ENCODE assay signal across 17 cellular contexts in the genomic region with DNA sequence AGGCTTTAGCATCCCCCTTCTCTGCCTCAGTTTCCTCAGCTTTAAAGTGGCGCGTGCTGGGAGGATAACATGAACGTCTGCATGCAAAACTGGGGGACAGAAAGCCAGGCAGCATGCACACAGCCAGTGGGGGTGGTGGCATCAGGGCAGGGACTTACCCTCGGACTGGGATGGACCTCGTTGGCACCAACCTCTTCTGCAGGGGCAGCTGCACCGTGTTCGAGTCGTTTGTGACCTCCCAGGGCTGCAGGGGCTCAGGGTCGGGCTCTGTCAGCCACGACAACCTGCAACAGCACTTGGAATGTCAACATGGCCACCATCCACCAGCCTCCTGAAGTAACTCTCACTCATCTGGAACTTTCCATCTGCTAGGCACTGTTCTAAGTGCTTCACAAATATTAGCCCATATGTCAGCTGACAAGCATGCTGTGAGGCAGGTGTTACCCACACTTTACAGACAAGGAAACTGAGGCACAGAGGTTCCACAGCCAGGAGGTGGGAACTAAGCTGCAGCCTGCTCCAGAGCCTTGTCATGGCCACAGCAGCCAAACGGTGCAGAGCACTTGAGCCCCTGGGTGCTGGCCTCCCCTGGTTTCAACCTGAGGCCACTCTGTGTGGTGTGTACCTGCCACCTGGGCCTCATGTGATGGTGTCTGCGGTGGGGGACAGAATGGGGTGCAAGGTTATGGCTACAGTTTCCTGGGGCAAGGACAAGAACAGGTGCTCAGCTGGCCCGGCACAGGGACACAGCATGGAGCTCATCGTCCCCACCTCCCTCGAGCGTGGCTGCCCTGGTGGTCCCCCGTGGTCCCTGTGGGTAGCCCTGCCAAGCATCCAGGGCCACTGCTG. TPM values are rescaled to one million over a fixed set of nuclear protein-coding genes. Genes with fewer than 3 reads are reported as not detected.
DNase-seq lines count a peak whose midpoint lies in the region; ATAC-seq, FAIRE-seq and TF ChIP-seq lines count a peak whose summit lies in the region.
"Had no signal": no experiment of that assay in that cellular context is flagged by ENCODE, and none has a peak within 500 bp of the region (broad histone marks: within the 10 kb centered on the region; RNA-seq: fewer than 3 reads in every experiment).

No MANE protein-coding gene starts in this region.

- ATAC-seq in HG03354 (IDR thresholded peaks at IDR 0.05; ENCODE audit: poor library complexity, severe bottlenecking, unreplicated experiment) = no peak
- ATAC-seq: activated T-helper 17 cell treated with anti-CD3 and anti-CD28 coated beads, Interleukin-2, amount 50 U/mL, for 72 hours had no signal

- no peak overlapping the region for H2BK5ac ChIP-seq in trophoblast cell (ENCODE audit: low read depth, low read length, poor library complexity)

- no peak for FAIRE-seq in H54 (lab: Jason Lieb, UNC)
- FAIRE-seq: small intestine had no signal

- no peak overlapping the region for H3K18ac ChIP-seq in trophoblast cell (ENCODE audit: low read length)

- no peak overlapping the region for H3K4me2 ChIP-seq in trophoblast cell (ENCODE audit: low read length)

- H3K4me3 ChIP-seq in trophoblast cell (ENCODE audit: low read depth, low read length) (peak overlapping the region; percentile 10), thyroid gland (replicated peaks in 1 of 3) (no peak overlapping the region)

- no peak overlapping the region for H3K14ac ChIP-seq in trophoblast cell (ENCODE audit: low read length)

- TF ChIP-seq POLR2A in H54 (IDR thresholded peaks at IDR 0.05; ENCODE audit: low read depth, low read length) (no peak), thyroid gland (IDR thresholded peaks at IDR 0.05) (no peak)

- peaks cover 1% of the 10 kb centered on the region for H3K4me1 Mint-ChIP-seq in glutamatergic neuron (ENCODE audit: low read depth, unreplicated experiment)
- H3K4me1 Mint-ChIP-seq: activated CD4-positive, alpha-beta T cell treated with anti-CD3 and anti-CD28 coated beads, Interleukin-2, amount 10 ng/mL, durations not matched to agents 24 days and 14 days; activated T-helper 17 cell treated with anti-CD3 and anti-CD28 coated beads, Interleukin-2, amount 50 U/mL, for 72 hours had no signal

- H3K4me1 ChIP-seq in trophoblast cell (ENCODE audit: control insufficient read depth in 1 of 2, insufficient read depth in 2 of 2, low read length in 2 of 2) = no peaks in the 10 kb centered on the region
- H3K4me1 ChIP-seq in thyroid gland = no peaks in the 10 kb centered on the region

- H3K9me3 ChIP-seq in trophoblast cell (ENCODE audit: insufficient read depth, low read depth, low read length) (no peaks in the 10 kb centered on the region), thyroid gland (no peaks in the 10 kb centered on the region)

- no peak for TF ChIP-seq CTCF in glutamatergic neuron (IDR thresholded peaks at IDR 0.05; ENCODE audit: partially characterized antibody, unreplicated experiment)
- no peak for TF ChIP-seq CTCF in thyroid gland (IDR thresholded peaks at IDR 0.05)

- H3K4ac ChIP-seq in trophoblast cell (ENCODE audit: low read depth, low read length) = no peak overlapping the region

- H3K36me3 ChIP-seq in trophoblast cell (ENCODE audit: control insufficient read depth in 1 of 2, insufficient read depth in 2 of 2, low read length in 2 of 2) = no peaks in the 10 kb centered on the region
- H3K36me3 ChIP-seq in thyroid gland = no peaks in the 10 kb centered on the region

- DNase-seq in AG20443 (ENCODE audit: low spot score) (peak; percentile 11), G401 (ENCODE audit: low spot score) (peak; percentile 38), glutamatergic neuron (peak; percentile 13), trophoblast cell (no peak), H54 (ENCODE audit: insufficient read length, low spot score) (no peak), thyroid gland (no peak)
- DNase-seq: activated CD4-positive, alpha-beta T cell treated with anti-CD3 and anti-CD28 coated beads, Interleukin-2, amount 10 ng/mL, durations not matched to agents 24 days and 14 days; DMS153; Kasumi-1; occipital lobe; SIG-M5; small intestine; stimulated activated naive CD4-positive, alpha-beta T cell treated with Interleukin-2 at 50 U/mL for 16 hours had no signal

- intact Hi-C loops in thyroid gland (cut with DNase I) = no loop called here

- H4K91ac ChIP-seq in trophoblast cell (ENCODE audit: low read depth, low read length) = no peak overlapping the region

- in situ Hi-C loops in G401 (cut with HindIII; ENCODE audit: low sequenced_read_pairs) = no loop called here

- no CpG with 5 or more reads among the region's 17 CpGs for WGBS in trophoblast cell (ENCODE audit: extremely low coverage, insufficient coverage, insufficient read length)
- 64 to 95% methylated on average over 4 to 17 of the region's 17 CpGs for WGBS in thyroid gland, 2 donors

- H3K27me3 Mint-ChIP-seq in glutamatergic neuron (ENCODE audit: unreplicated experiment) = peaks cover 4% of the 10 kb centered on the region
- H3K27me3 Mint-ChIP-seq: activated CD4-positive, alpha-beta T cell treated with anti-CD3 and anti-CD28 coated beads, Interleukin-2, amount 10 ng/mL, durations not matched to agents 24 days and 14 days had no signal

- H3K9me3 Mint-ChIP-seq in glutamatergic neuron (ENCODE audit: unreplicated experiment) = peaks cover 4% of the 10 kb centered on the region
- H3K9me3 Mint-ChIP-seq: activated CD4-positive, alpha-beta T cell treated with anti-CD3 and anti-CD28 coated beads, Interleukin-2, amount 10 ng/mL, durations not matched to agents 24 days and 14 days; activated T-helper 17 cell treated with anti-CD3 and anti-CD28 coated beads, Interleukin-2, amount 50 U/mL, for 72 hours had no signal

- no peak overlapping the region for H3K27ac ChIP-seq in trophoblast cell (ENCODE audit: low read depth, low read length)
- H3K27ac ChIP-seq in thyroid gland = no peak overlapping the region
- H3K27ac ChIP-seq: epithelial cell of prostate had no signal

- no peak overlapping the region for H2AK5ac ChIP-seq in trophoblast cell (ENCODE audit: low read length)

- no peak overlapping the region for H3K9ac ChIP-seq in trophoblast cell (ENCODE audit: low read length)

- H4K12ac ChIP-seq in trophoblast cell (ENCODE audit: low read depth, low read length) = no peak overlapping the region

- no peaks in the 10 kb centered on the region for H3K36me3 Mint-ChIP-seq in glutamatergic neuron (ENCODE audit: unreplicated experiment)

- no peak overlapping the region for H2BK12ac ChIP-seq in trophoblast cell (ENCODE audit: low read length)

- no peaks in the 10 kb centered on the region for H3K79me2 ChIP-seq in trophoblast cell (ENCODE audit: control insufficient read depth, insufficient read depth, low read length, poor library complexity)

- H2BK120ac ChIP-seq in trophoblast cell (ENCODE audit: insufficient read depth, low read length, poor library complexity) = no peak overlapping the region

- H3K23ac ChIP-seq in trophoblast cell (ENCODE audit: low read length) = no peak overlapping the region

- H3K4me3 Mint-ChIP-seq in glutamatergic neuron (ENCODE audit: unreplicated experiment) = no peak overlapping the region
- H3K4me3 Mint-ChIP-seq: activated CD4-positive, alpha-beta T cell treated with anti-CD3 and anti-CD28 coated beads, Interleukin-2, amount 10 ng/mL, durations not matched to agents 24 days and 14 days; activated T-helper 17 cell treated with anti-CD3 and anti-CD28 coated beads, Interleukin-2, amount 50 U/mL, for 72 hours had no signal

- no peak overlapping the region for H3K27ac Mint-ChIP-seq in glutamatergic neuron (ENCODE audit: unreplicated experiment)
- H3K27ac Mint-ChIP-seq: activated CD4-positive, alpha-beta T cell treated with anti-CD3 and anti-CD28 coated beads, Interleukin-2, amount 10 ng/mL, durations not matched to agents 24 days and 14 days; activated T-helper 17 cell treated with anti-CD3 and anti-CD28 coated beads, Interleukin-2, amount 50 U/mL, for 72 hours had no signal

- H4K8ac ChIP-seq in trophoblast cell (ENCODE audit: low read depth, low read length) = no peak overlapping the region

- H2AFZ ChIP-seq in trophoblast cell (ENCODE audit: insufficient read depth, low read length, poor library complexity) = no peak overlapping the region

- no peaks in the 10 kb centered on the region for H3K27me3 ChIP-seq in trophoblast cell (ENCODE audit: insufficient read depth, low read length)
- H3K27me3 ChIP-seq in thyroid gland = no peaks in the 10 kb centered on the region

- H3K79me1 ChIP-seq in trophoblast cell (ENCODE audit: low read length) = no peaks in the 10 kb centered on the region

RNA-seq across cellular contexts. Expression of a gene that starts 6.7 kb away (rescaled TPM):
- not detected in 2 replicates for total RNA-seq in G401 (2014; rRNA removed; shearing (Covaris generic))
- total RNA-seq in glutamatergic neuron (ENCODE audit: unreplicated experiment) = not detected
- not detected in 2 replicates for polyA plus RNA-seq in trophoblast cell (2013)
- not detected for total RNA-seq in thyroid gland
- total RNA-seq: activated CD4-positive, alpha-beta T cell treated with anti-CD3 and anti-CD28 coated beads, Interleukin-2, amount 10 ng/mL, durations not matched to agents 24 days and 14 days; activated T-helper 17 cell treated with anti-CD3 and anti-CD28 coated beads, Interleukin-2, amount 50 U/mL, for 72 hours; NCI-H460; occipital lobe had no signal
- polyA plus RNA-seq: small intestine had no signal

RNA-seq across cellular contexts. Expression of a gene that starts 28.1 kb away (rescaled TPM):
- total RNA-seq in G401 (2014; rRNA removed; shearing (Covaris generic)) = 0.49 and 2.0 TPM in 2 replicates
- total RNA-seq in glutamatergic neuron (ENCODE audit: unreplicated experiment) (not detected), thyroid gland (under 1 TPM in 2 of 4 donors, not detected in 2; 0.13 to 0.56 TPM)
- polyA plus RNA-seq in trophoblast cell (2013) = not detected in 2 replicates
- total RNA-seq: activated CD4-positive, alpha-beta T cell treated with anti-CD3 and anti-CD28 coated beads, Interleukin-2, amount 10 ng/mL, durations not matched to agents 24 days and 14 days; activated T-helper 17 cell treated with anti-CD3 and anti-CD28 coated beads, Interleukin-2, amount 50 U/mL, for 72 hours; NCI-H460; occipital lobe had no signal

RNA-seq across cellular contexts. Expression of a gene that starts 34.5 kb away (rescaled TPM):
- total RNA-seq in G401 (2014; rRNA removed; shearing (Covaris generic)) = not detected in 2 replicates
- total RNA-seq in glutamatergic neuron (ENCODE audit: unreplicated experiment) = not detected
- not detected in 2 replicates for polyA plus RNA-seq in trophoblast cell (2013)
- total RNA-seq in thyroid gland = not detected
- total RNA-seq: activated CD4-positive, alpha-beta T cell treated with anti-CD3 and anti-CD28 coated beads, Interleukin-2, amount 10 ng/mL, durations not matched to agents 24 days and 14 days; activated T-helper 17 cell treated with anti-CD3 and anti-CD28 coated beads, Interleukin-2, amount 50 U/mL, for 72 hours; NCI-H460; occipital lobe had no signal

Comparison
In these comparisons a context has a peak if more than half of its experiments do, and no peak if none do; other contexts are left out.
1. DNase-seq: peak in AG20443 (single experiment), G401 (single experiment) and glutamatergic neuron (single experiment); none in trophoblast cell (0 of 2), H54 (single experiment) and thyroid gland (0 of 2).